ENCODE assay signal across 18 cellular contexts in genomic region chr10:21628023-21628422, GRCh38.
DNase-seq lines count a peak whose midpoint lies in the region; ATAC-seq and TF ChIP-seq lines count a peak whose summit lies in the region.
"Had no signal": no experiment of that assay in that cellular context is flagged by ENCODE, and none has a peak within 500 bp of the region (broad histone marks: within the 10 kb centered on the region; RNA-seq: fewer than 3 reads in every experiment).

No MANE protein-coding gene starts in this region.

- no peak overlapping the region for H3K4me3 Mint-ChIP-seq in activated CD4-positive, alpha-beta T cell treated with anti-CD3 and anti-CD28 coated beads, Interleukin-2, amount 10 ng/mL, durations not matched to agents 24 days and 14 days
- H3K4me3 Mint-ChIP-seq in activated CD4-positive, alpha-beta T cell treated with anti-CD3 and anti-CD28 coated beads for 36 hours: no peak overlapping the region
- H3K4me3 Mint-ChIP-seq in endodermal cell: no peak overlapping the region
- H3K4me3 Mint-ChIP-seq in activated naive CD8-positive, alpha-beta T cell treated with anti-CD3 and anti-CD28 coated beads for 36 hours: no peak overlapping the region
- H3K4me3 Mint-ChIP-seq: CD4-positive, alpha-beta T cell; HFFc6 had no signal

- WGBS in endodermal cell (ENCODE audit: insufficient coverage in 1 of 2, insufficient read length in 1 of 2), 2 experiments: 75% methylated on average over 2 of the region's 2 CpGs; no CpG with 5 or more reads in 1 of the 2 experiments

- peaks cover 28% of the 10 kb centered on the region for H3K4me1 Mint-ChIP-seq in activated CD4-positive, alpha-beta T cell treated with anti-CD3 and anti-CD28 coated beads, Interleukin-2, amount 10 ng/mL, durations not matched to agents 24 days and 14 days
- peaks cover 19% of the 10 kb centered on the region for H3K4me1 Mint-ChIP-seq in activated CD4-positive, alpha-beta T cell treated with anti-CD3 and anti-CD28 coated beads for 36 hours
- peaks cover 18% of the 10 kb centered on the region for H3K4me1 Mint-ChIP-seq in endodermal cell
- peaks cover 20% of the 10 kb centered on the region for H3K4me1 Mint-ChIP-seq in activated naive CD8-positive, alpha-beta T cell treated with anti-CD3 and anti-CD28 coated beads for 36 hours

- no peaks in the 10 kb centered on the region for H3K36me3 ChIP-seq in KMS-11 (ENCODE audit: insufficient read depth)
- H3K36me3 ChIP-seq in endodermal cell (ENCODE audit: control insufficient read depth, insufficient read depth, low read length): peaks cover 72% of the 10 kb centered on the region
- no peaks in the 10 kb centered on the region for H3K36me3 ChIP-seq in mucosa of descending colon (ENCODE audit: low read depth)

- H3K4me2 ChIP-seq in KMS-11: peak overlapping the region; percentile 24; the same call in 1 of the 2 replicates
- H3K4me2 ChIP-seq: A549 had no signal

- H3K27me3 Mint-ChIP-seq in activated CD4-positive, alpha-beta T cell treated with anti-CD3 and anti-CD28 coated beads, Interleukin-2, amount 10 ng/mL, durations not matched to agents 24 days and 14 days: no peaks in the 10 kb centered on the region
- H3K27me3 Mint-ChIP-seq in activated CD4-positive, alpha-beta T cell treated with anti-CD3 and anti-CD28 coated beads for 36 hours: no peaks in the 10 kb centered on the region
- no peaks in the 10 kb centered on the region for H3K27me3 Mint-ChIP-seq in endodermal cell (ENCODE audit: insufficient read depth)
- no peaks in the 10 kb centered on the region for H3K27me3 Mint-ChIP-seq in activated naive CD8-positive, alpha-beta T cell treated with anti-CD3 and anti-CD28 coated beads for 36 hours
- H3K27me3 Mint-ChIP-seq: CD4-positive, alpha-beta T cell had no signal

- no peaks in the 10 kb centered on the region for H3K27me3 ChIP-seq in KMS-11 (ENCODE audit: insufficient read depth, low read depth)
- no peaks in the 10 kb centered on the region for H3K27me3 ChIP-seq in endodermal cell (ENCODE audit: control insufficient read depth, insufficient read depth, low read length, poor library complexity, severe bottlenecking)

- peaks cover 14% of the 10 kb centered on the region for H3K9me3 Mint-ChIP-seq in activated CD4-positive, alpha-beta T cell treated with anti-CD3 and anti-CD28 coated beads, Interleukin-2, amount 10 ng/mL, durations not matched to agents 24 days and 14 days
- no peaks in the 10 kb centered on the region for H3K9me3 Mint-ChIP-seq in activated CD4-positive, alpha-beta T cell treated with anti-CD3 and anti-CD28 coated beads for 36 hours (ENCODE audit: low read depth)
- no peaks in the 10 kb centered on the region for H3K9me3 Mint-ChIP-seq in endodermal cell
- no peaks in the 10 kb centered on the region for H3K9me3 Mint-ChIP-seq in activated naive CD8-positive, alpha-beta T cell treated with anti-CD3 and anti-CD28 coated beads for 36 hours
- H3K9me3 Mint-ChIP-seq: CD4-positive, alpha-beta T cell; HFFc6 had no signal

- H2AFZ ChIP-seq in KMS-11 (ENCODE audit: low read depth): no peak overlapping the region
- H2AFZ ChIP-seq: GM23248 had no signal

- H3K27ac Mint-ChIP-seq in activated CD4-positive, alpha-beta T cell treated with anti-CD3 and anti-CD28 coated beads, Interleukin-2, amount 10 ng/mL, durations not matched to agents 24 days and 14 days: no peak overlapping the region
- H3K27ac Mint-ChIP-seq in activated CD4-positive, alpha-beta T cell treated with anti-CD3 and anti-CD28 coated beads for 36 hours: no peak overlapping the region
- H3K27ac Mint-ChIP-seq in endodermal cell: peak overlapping the region; percentile 24
- no peak overlapping the region for H3K27ac Mint-ChIP-seq in activated naive CD8-positive, alpha-beta T cell treated with anti-CD3 and anti-CD28 coated beads for 36 hours
- H3K27ac Mint-ChIP-seq: CD4-positive, alpha-beta T cell; HFFc6 had no signal

- H3K4me3 ChIP-seq in KMS-11 (IDR thresholded peaks at IDR 0.05; ENCODE audit: insufficient read depth, low read depth, low read length): no peak overlapping the region
- H3K4me3 ChIP-seq in endodermal cell (ENCODE audit: low read length): no peak overlapping the region
- H3K4me3 ChIP-seq in mucosa of descending colon: no peak overlapping the region
- H3K4me3 ChIP-seq in foreskin fibroblast (ENCODE audit: low read depth in 1 of 2, low read length in 2 of 2): no peak overlapping the region
- H3K4me3 ChIP-seq: A549, GM23248 had no signal

- H3K36me3 Mint-ChIP-seq in activated CD4-positive, alpha-beta T cell treated with anti-CD3 and anti-CD28 coated beads, Interleukin-2, amount 10 ng/mL, durations not matched to agents 24 days and 14 days (ENCODE audit: low read depth): peaks cover 64% of the 10 kb centered on the region
- H3K36me3 Mint-ChIP-seq in activated CD4-positive, alpha-beta T cell treated with anti-CD3 and anti-CD28 coated beads for 36 hours (ENCODE audit: low read depth): peaks cover 64% of the 10 kb centered on the region
- H3K36me3 Mint-ChIP-seq in endodermal cell (ENCODE audit: low read depth): peaks cover 42% of the 10 kb centered on the region
- H3K36me3 Mint-ChIP-seq in activated naive CD8-positive, alpha-beta T cell treated with anti-CD3 and anti-CD28 coated beads for 36 hours: peaks cover 48% of the 10 kb centered on the region

- DNase-seq in activated CD4-positive, alpha-beta T cell treated with anti-CD3 and anti-CD28 coated beads, Interleukin-2, amount 10 ng/mL, durations not matched to agents 24 days and 14 days: peak; percentile 46
- no peak for DNase-seq in activated CD4-positive, alpha-beta T cell treated with anti-CD3 and anti-CD28 coated beads for 36 hours
- DNase-seq in endodermal cell (no peak), mucosa of descending colon (no peak), superior temporal gyrus (ENCODE audit: extremely low spot score) (no peak), foreskin fibroblast (no peak)
- DNase-seq in activated naive CD8-positive, alpha-beta T cell treated with anti-CD3 and anti-CD28 coated beads for 36 hours: no peak
- DNase-seq: AML-193; Caco-2; CD4-positive, alpha-beta T cell; GM23248; HFFc6 had no signal

- H3K9ac ChIP-seq in KMS-11: no peak overlapping the region
- no peak overlapping the region for H3K9ac ChIP-seq in endodermal cell (ENCODE audit: extremely low read depth, low read length, poor library complexity, severe bottlenecking)
- H3K9ac ChIP-seq: GM23248 had no signal

- no peaks in the 10 kb centered on the region for H3K79me2 ChIP-seq in KMS-11 (ENCODE audit: insufficient read depth, low read depth)

- peaks cover 20% of the 10 kb centered on the region for H3K4me1 ChIP-seq in KMS-11 (ENCODE audit: low read depth, poor library complexity, severe bottlenecking)
- H3K4me1 ChIP-seq in endodermal cell (ENCODE audit: control insufficient read depth, insufficient read depth, low read length): peaks cover 15% of the 10 kb centered on the region
- H3K4me1 ChIP-seq in mucosa of descending colon (ENCODE audit: low read depth): peaks cover 6% of the 10 kb centered on the region
- H3K4me1 ChIP-seq: Caco-2 had no signal

- ATAC-seq in activated CD4-positive, alpha-beta T cell treated with anti-CD3 and anti-CD28 coated beads for 36 hours: no peak
- peak; percentile 55 for ATAC-seq in mucosa of descending colon
- ATAC-seq: A549, HCT116, HepG2 had no signal

- intact Hi-C loops in activated CD4-positive, alpha-beta T cell treated with anti-CD3 and anti-CD28 coated beads, Interleukin-2, amount 10 ng/mL, durations not matched to agents 24 days and 14 days (cut with micrococcal nuclease): no loop called here
- intact Hi-C loops in activated CD4-positive, alpha-beta T cell treated with anti-CD3 and anti-CD28 coated beads for 36 hours (cut with DNase I, micrococcal nuclease): no loop called here
- intact Hi-C loops in mucosa of descending colon (cut with DNase I, micrococcal nuclease): no loop called here

- CTCF ChIA-PET in activated CD4-positive, alpha-beta T cell treated with anti-CD3 and anti-CD28 coated beads for 36 hours (lab: Charles Lee): interaction anchor here (1.1 to 1.4 kb wide), 2 partner anchors 54 to 247 kb away, joined by 3 read pairs; no protein-coding TSS in a partner anchor

- peak overlapping the region; percentile 22; the same call in 1 of the 2 replicates for H3K27ac ChIP-seq in KMS-11
- no peak overlapping the region for H3K27ac ChIP-seq in endodermal cell (ENCODE audit: low read depth, low read length)
- H3K27ac ChIP-seq: 22Rv1, A549, C4-2B, GM23248 had no signal

- H4K20me1 ChIP-seq in KMS-11 (ENCODE audit: insufficient read depth): no peaks in the 10 kb centered on the region

- POLR2A ChIA-PET in activated CD4-positive, alpha-beta T cell treated with anti-CD3 and anti-CD28 coated beads for 36 hours (lab: Charles Lee): no interaction called here

- no peaks in the 10 kb centered on the region for H3K9me3 ChIP-seq in endodermal cell (ENCODE audit: control insufficient read depth, low read length)
- no peaks in the 10 kb centered on the region for H3K9me3 ChIP-seq in mucosa of descending colon
- H3K9me3 ChIP-seq: A549, Caco-2 had no signal

- TF ChIP-seq CTCF in KMS-11 (conservative IDR thresholded peaks at IDR 0.05; ENCODE audit: low read depth, low read length): no peak
- TF ChIP-seq CTCF in endodermal cell (conservative IDR thresholded peaks at IDR 0.05): no peak
- no peak for TF ChIP-seq CTCF in mucosa of descending colon (IDR thresholded peaks at IDR 0.05)
- no peak for TF ChIP-seq CTCF in foreskin fibroblast (IDR thresholded peaks at IDR 0.05; ENCODE audit: low read depth, low read length)
